In genomic region chr1:182955596-182956588, GRCh38 we compare ENCODE assay signal across 10 cellular contexts. TPM values are rescaled to one million over a fixed set of nuclear protein-coding genes. Genes with fewer than 3 reads are reported as not detected.
DNase-seq lines count a peak whose midpoint lies in the region; ATAC-seq and TF ChIP-seq lines count a peak whose summit lies in the region.
"Had no signal": no experiment of that assay in that cellular context is flagged by ENCODE, and none has a peak within 500 bp of the region (broad histone marks: within the 10 kb centered on the region; RNA-seq: fewer than 3 reads in every experiment).

No MANE protein-coding gene starts in this region.

- DNase-seq in Daoy (ENCODE audit: low read depth) = peak; percentile 83
- peak; percentile 79 for DNase-seq in NB4 (ENCODE audit: low read depth)
- peak; percentile 87 for DNase-seq in astrocyte of the spinal cord (ENCODE audit: low read depth, low spot score)
- no peak for DNase-seq in natural killer cell
- no peak for DNase-seq in NCI-H1417 (lab: John Stamatoyannopoulos, UW)
- no peak for DNase-seq in SHP77 (lab: John Stamatoyannopoulos, UW)
- DNase-seq in uterus = no peak
- DNase-seq in midbrain (lab: John Stamatoyannopoulos, UW) = no peak
- DNase-seq: activated CD8-positive, alpha-beta memory T cell treated with anti-CD3 and anti-CD28 coated beads for 24 hours had no signal

- no peaks in the 10 kb centered on the region for H3K4me1 Mint-ChIP-seq in natural killer cell

- H3K27me3 ChIP-seq in uterus = peaks cover 9 to 11% of the 10 kb centered on the region in 2 donors

- H3K36me3 ChIP-seq in uterus = no peaks in the 10 kb centered on the region

- H3K27ac Mint-ChIP-seq in natural killer cell = no peak overlapping the region

- no peaks in the 10 kb centered on the region for H3K9me3 Mint-ChIP-seq in natural killer cell

- in situ Hi-C loops in astrocyte of the spinal cord (cut with HindIII; ENCODE audit: low sequenced_read_pairs) = no loop called here

- no peak overlapping the region for H3K27ac ChIP-seq in uterus
- H3K27ac ChIP-seq: HL-60 had no signal

- peaks cover 19 to 20% of the 10 kb centered on the region in 2 donors for H3K27me3 Mint-ChIP-seq in natural killer cell (ENCODE audit: low read depth in 2 of 2)

- H3K4me1 ChIP-seq in uterus = no peaks in the 10 kb centered on the region

- no peaks in the 10 kb centered on the region for H3K9me3 ChIP-seq in uterus

- no peak overlapping the region for H3K4me3 Mint-ChIP-seq in natural killer cell

- TF ChIP-seq POLR2A in NB4 (IDR thresholded peaks at IDR 0.05; ENCODE audit: extremely low read depth, insufficient read length) = no peak
- TF ChIP-seq POLR2A in uterus (IDR thresholded peaks at IDR 0.05) = no peak

- no peak overlapping the region for H3K4me3 ChIP-seq in NB4 (ENCODE audit: low read depth, low read length)
- H3K4me3 ChIP-seq in astrocyte of the spinal cord (ENCODE audit: low read depth, low read length) = no peak overlapping the region
- H3K4me3 ChIP-seq in uterus = no peak overlapping the region

- TF ChIP-seq CTCF in NB4 (IDR thresholded peaks at IDR 0.05; ENCODE audit: low read depth, low read length) = no peak
- no peak for TF ChIP-seq CTCF in astrocyte of the spinal cord (IDR thresholded peaks at IDR 0.05; ENCODE audit: low read depth, low read length)
- TF ChIP-seq CTCF in natural killer cell (IDR thresholded peaks at IDR 0.05) = no peak
- no peak for TF ChIP-seq CTCF in uterus (IDR thresholded peaks at IDR 0.05)

- intact Hi-C loops in natural killer cell (cut with micrococcal nuclease) = no loop called here
- intact Hi-C loops in uterus (cut with DNase I; ENCODE audit: low total_unique reads) = no loop called here

- no peaks in the 10 kb centered on the region for H3K36me3 Mint-ChIP-seq in natural killer cell

- peak in 2 of 3 donors; percentile 26 to 56 for ATAC-seq in natural killer cell

RNA-seq across cellular contexts. Expression of gene SHCBP1L, which starts 2.9 kb away (rescaled TPM):
- not detected in 2 replicates for total RNA-seq in Daoy (2014; rRNA removed; shearing (Covaris generic))
- total RNA-seq in natural killer cell (not detected), uterus (1 to 10 TPM in 1 of 4 donors, not detected in 3; 1.0 TPM)

Comparison
In these comparisons a context has a peak if more than half of its experiments do, and no peak if none do; other contexts are left out.
1. DNase-seq: peak in Daoy (single experiment), NB4 (single experiment) and astrocyte of the spinal cord (single experiment); none in natural killer cell (single experiment), NCI-H1417 (0 of 3), SHP77 (0 of 2), uterus (0 of 2) and midbrain (single experiment).